In the genomic region with DNA sequence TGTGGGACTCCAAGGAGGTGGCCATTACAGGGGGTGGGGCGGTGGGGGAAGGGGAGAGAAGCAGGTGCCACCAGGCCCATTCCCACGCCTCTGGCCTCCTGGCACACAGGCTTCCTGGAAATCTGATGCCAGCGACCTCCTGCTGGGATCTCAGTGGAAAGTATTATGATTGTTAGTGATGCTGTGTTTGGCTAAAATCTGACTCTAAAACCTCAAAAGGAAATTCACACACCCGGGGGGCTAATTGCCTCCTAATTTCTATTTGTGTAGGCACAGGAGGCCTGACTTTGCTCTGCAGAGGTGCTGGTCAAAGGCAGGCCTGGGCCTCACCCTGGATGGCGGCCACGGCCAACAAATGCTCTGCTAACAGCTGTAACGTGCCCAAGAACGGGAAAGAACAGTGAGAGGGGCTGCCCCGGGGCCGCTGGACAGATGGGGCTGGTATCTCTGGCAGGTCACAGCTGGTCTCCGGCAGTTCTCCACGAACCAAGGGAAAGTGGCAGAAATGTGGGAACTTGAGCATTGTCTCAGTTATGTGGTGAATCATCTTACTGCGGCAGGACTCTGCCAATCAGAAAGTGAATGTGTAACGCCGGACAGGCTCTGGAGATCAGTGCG, we compare ENCODE assay signal across 11 cellular contexts. TPM values are rescaled to one million over a fixed set of nuclear protein-coding genes. Genes with fewer than 3 reads are reported as not detected.
DNase-seq lines count a peak whose midpoint lies in the region; ATAC-seq and TF ChIP-seq lines count a peak whose summit lies in the region.
"Had no signal": no experiment of that assay in that cellular context is flagged by ENCODE, and none has a peak within 500 bp of the region (broad histone marks: within the 10 kb centered on the region; RNA-seq: fewer than 3 reads in every experiment).

No MANE protein-coding gene starts in this region.

- ATAC-seq in right cardiac atrium (no peak), Right ventricle myocardium inferior (no peak), PC-3 (peak; percentile 63), GM21367 (IDR thresholded peaks at IDR 0.05; ENCODE audit: unreplicated experiment) (no peak), T-cell (replicated peaks in 1 of 4) (no peak), HG03442 (IDR thresholded peaks at IDR 0.05; ENCODE audit: unreplicated experiment) (no peak)
- ATAC-seq: activated CD8-positive, alpha-beta T cell treated with anti-CD3 and anti-CD28 coated beads for 36 hours had no signal

- peak overlapping the region; percentile 32 for H2AFZ ChIP-seq in PC-3 (ENCODE audit: low read length)

- H3K36me3 ChIP-seq in PC-3 (ENCODE audit: low read depth, low read length), result no peaks in the 10 kb centered on the region

- CTCF ChIA-PET in PC-3 (lab: Charles Lee), result no interaction called here
- CTCF ChIA-PET in T-cell (lab: Charles Lee), result interaction anchor here (0.5 to 6.5 kb wide), 5 partner anchors 9 to 59 kb away, joined by 3 to 90 read pairs (median 30); no protein-coding TSS in a partner anchor

- H3F3A ChIP-seq in PC-3 (ENCODE audit: low read length, unreplicated experiment), result no peaks in the 10 kb centered on the region

- H4K20me1 ChIP-seq in PC-3 (ENCODE audit: low read length), result no peaks in the 10 kb centered on the region

- no peaks in the 10 kb centered on the region for H3K36me3 Mint-ChIP-seq in T-cell
- H3K36me3 Mint-ChIP-seq: CD4-positive, CD25-positive, alpha-beta regulatory T cell had no signal

- peak in 2 of 3 donors; percentile 16 to 58 for DNase-seq in right cardiac atrium
- no peak for DNase-seq in Right ventricle myocardium inferior (ENCODE audit: missing footprints)
- peak; percentile 61 for DNase-seq in PC-3
- peak; percentile 57 for DNase-seq in fibroblast of gingiva (ENCODE audit: low read depth)
- DNase-seq in activated T-cell treated with anti-CD3 and anti-CD28 coated beads, Interleukin-2, amount 50 U/mL, for 48 hours, result no peak
- no peak for DNase-seq in T-cell
- DNase-seq: activated CD8-positive, alpha-beta T cell treated with anti-CD3 and anti-CD28 coated beads for 36 hours; CD4-positive, CD25-positive, alpha-beta regulatory T cell; head of caudate nucleus had no signal

- H3K9me3 Mint-ChIP-seq in T-cell, result no peaks in the 10 kb centered on the region
- H3K9me3 Mint-ChIP-seq: activated CD8-positive, alpha-beta T cell treated with anti-CD3 and anti-CD28 coated beads for 36 hours; CD4-positive, CD25-positive, alpha-beta regulatory T cell had no signal

- H3K4me3 ChIP-seq in right cardiac atrium (ENCODE audit: low read length) (no peak overlapping the region), PC-3 (ENCODE audit: low read length) (no peak overlapping the region)

- intact Hi-C loops in right cardiac atrium (cut with DNase I), result loop anchor here in 1 of 4 donors (2.0 kb wide), 1 partner anchor 59 kb away; no protein-coding TSS in a partner anchor
- intact Hi-C loops in Right ventricle myocardium inferior (cut with DNase I), result no loop called here
- intact Hi-C loops in PC-3 (cut with micrococcal nuclease), result loop anchor here (1.0 kb wide), 1 partner anchor 29 kb away; no protein-coding TSS in a partner anchor

- peak overlapping the region; percentile 49 for H3K4me2 ChIP-seq in PC-3 (ENCODE audit: low read length)

- H3K4me3 Mint-ChIP-seq in T-cell, result no peak overlapping the region
- H3K4me3 Mint-ChIP-seq: activated CD8-positive, alpha-beta T cell treated with anti-CD3 and anti-CD28 coated beads for 36 hours had no signal

- TF ChIP-seq CTCF in PC-3 (conservative IDR thresholded peaks at IDR 0.05; ENCODE audit: low read depth, low read length), result no peak

- H3K27me3 ChIP-seq in right cardiac atrium (ENCODE audit: control insufficient read depth, insufficient read depth), result no peaks in the 10 kb centered on the region
- no peaks in the 10 kb centered on the region for H3K27me3 ChIP-seq in PC-3 (ENCODE audit: low read length)

- H3K4me1 ChIP-seq in right cardiac atrium (ENCODE audit: control insufficient read depth, insufficient read depth, low read length), result no peaks in the 10 kb centered on the region
- H3K4me1 ChIP-seq in PC-3 (ENCODE audit: insufficient read depth, low read length), result peaks cover 26% of the 10 kb centered on the region

- H3K79me2 ChIP-seq in PC-3 (ENCODE audit: low read length), result no peaks in the 10 kb centered on the region

- no peak overlapping the region for H3K27ac Mint-ChIP-seq in T-cell

- peaks cover 4 to 6% of the 10 kb centered on the region in 2 donors for H3K27me3 Mint-ChIP-seq in T-cell

- peak overlapping the region; percentile 49 for H3K9ac ChIP-seq in PC-3 (ENCODE audit: low read length)

- H3K9me2 ChIP-seq in PC-3 (replicated peaks; ENCODE audit: low read length), result no peaks in the 10 kb centered on the region

- POLR2A ChIA-PET in PC-3 (lab: Charles Lee; ENCODE audit: unreplicated experiment), result interaction anchor here (0.6 kb wide), 1 partner anchor 1901 kb away, joined by 9 read pairs; no protein-coding TSS in a partner anchor
- POLR2A ChIA-PET in T-cell (lab: Charles Lee), result no interaction called here

- H3K27ac ChIP-seq in right cardiac atrium (ENCODE audit: low read length) (no peak overlapping the region), PC-3 (ENCODE audit: low read length) (peak overlapping the region; percentile 76)

- peaks cover 0 to 8% (median 5%) of the 10 kb centered on the region in 3 donors for H3K4me1 Mint-ChIP-seq in T-cell

- H3K9me3 ChIP-seq in right cardiac atrium (ENCODE audit: control insufficient read depth, low read length), result no peaks in the 10 kb centered on the region
- H3K9me3 ChIP-seq in PC-3 (ENCODE audit: low read length), result no peaks in the 10 kb centered on the region

- 68% methylated on average over 16 of the region's 16 CpGs for WGBS in right cardiac atrium

- BruUV-seq in PC-3 (replicated peaks; lab: Mats Ljungman, UMichigan), result no TSS peak

RNA-seq across cellular contexts. Expression of a gene that starts 14.3 kb away (rescaled TPM):
- total RNA-seq in right cardiac atrium (not detected), Right ventricle myocardium inferior (not detected), PC-3 (2014; rRNA removed) (not detected in 2 replicates), T-cell (not detected)
- not detected for polyA plus RNA-seq in right cardiac atrium
- total RNA-seq: activated CD8-positive, alpha-beta T cell treated with anti-CD3 and anti-CD28 coated beads for 36 hours; CD4-positive, CD25-positive, alpha-beta regulatory T cell had no signal
- polyA plus RNA-seq: CD4-positive, CD25-positive, alpha-beta regulatory T cell had no signal

RNA-seq across cellular contexts. Expression of a gene that starts 35.0 kb away (rescaled TPM):
- 100 to 1,000 TPM; 115 to 141 (median 126) TPM for total RNA-seq in right cardiac atrium
- 112 TPM for polyA plus RNA-seq in right cardiac atrium
- 294 TPM for total RNA-seq in Right ventricle myocardium inferior
- 0.12 and 0.22 TPM in 2 replicates for total RNA-seq in PC-3 (2014; rRNA removed)
- 1 to 10 TPM; 2.7 to 5.4 (median 3.3) TPM for total RNA-seq in T-cell

RNA-seq across cellular contexts. Expression of a gene that starts 55.7 kb away (rescaled TPM):
- under 1 TPM in 2 of 4 donors, not detected in 2; 0.44 to 0.45 TPM for total RNA-seq in right cardiac atrium
- not detected for polyA plus RNA-seq in right cardiac atrium
- total RNA-seq in Right ventricle myocardium inferior, result 0.84 TPM
- not detected in 2 replicates for total RNA-seq in PC-3 (2014; rRNA removed)
- total RNA-seq in T-cell, result not detected
- total RNA-seq: activated CD8-positive, alpha-beta T cell treated with anti-CD3 and anti-CD28 coated beads for 36 hours; CD4-positive, CD25-positive, alpha-beta regulatory T cell had no signal
- polyA plus RNA-seq: CD4-positive, CD25-positive, alpha-beta regulatory T cell had no signal

Comparison
In these comparisons a context has a peak if more than half of its experiments do, and no peak if none do; other contexts are left out.
1. DNase-seq: peak in right cardiac atrium (2 of 3), PC-3 (single experiment) and fibroblast of gingiva (single experiment); none in Right ventricle myocardium inferior (single experiment), activated T-cell treated with anti-CD3 and anti-CD28 coated beads, Interleukin-2, amount 50 U/mL, for 48 hours (0 of 2) and T-cell (0 of 34).
2. RNA of a gene that starts 35.0 kb away (total RNA-seq): 294 TPM in Right ventricle myocardium inferior (single experiment) and 115 to 141 TPM in right cardiac atrium; 2.7 to 5.4 TPM in T-cell and 0.12 to 0.22 TPM in PC-3; every median in the first group is over 10 times any median in the second.